1 cellular context compared by ENCODE assay signal in the genomic region with DNA sequence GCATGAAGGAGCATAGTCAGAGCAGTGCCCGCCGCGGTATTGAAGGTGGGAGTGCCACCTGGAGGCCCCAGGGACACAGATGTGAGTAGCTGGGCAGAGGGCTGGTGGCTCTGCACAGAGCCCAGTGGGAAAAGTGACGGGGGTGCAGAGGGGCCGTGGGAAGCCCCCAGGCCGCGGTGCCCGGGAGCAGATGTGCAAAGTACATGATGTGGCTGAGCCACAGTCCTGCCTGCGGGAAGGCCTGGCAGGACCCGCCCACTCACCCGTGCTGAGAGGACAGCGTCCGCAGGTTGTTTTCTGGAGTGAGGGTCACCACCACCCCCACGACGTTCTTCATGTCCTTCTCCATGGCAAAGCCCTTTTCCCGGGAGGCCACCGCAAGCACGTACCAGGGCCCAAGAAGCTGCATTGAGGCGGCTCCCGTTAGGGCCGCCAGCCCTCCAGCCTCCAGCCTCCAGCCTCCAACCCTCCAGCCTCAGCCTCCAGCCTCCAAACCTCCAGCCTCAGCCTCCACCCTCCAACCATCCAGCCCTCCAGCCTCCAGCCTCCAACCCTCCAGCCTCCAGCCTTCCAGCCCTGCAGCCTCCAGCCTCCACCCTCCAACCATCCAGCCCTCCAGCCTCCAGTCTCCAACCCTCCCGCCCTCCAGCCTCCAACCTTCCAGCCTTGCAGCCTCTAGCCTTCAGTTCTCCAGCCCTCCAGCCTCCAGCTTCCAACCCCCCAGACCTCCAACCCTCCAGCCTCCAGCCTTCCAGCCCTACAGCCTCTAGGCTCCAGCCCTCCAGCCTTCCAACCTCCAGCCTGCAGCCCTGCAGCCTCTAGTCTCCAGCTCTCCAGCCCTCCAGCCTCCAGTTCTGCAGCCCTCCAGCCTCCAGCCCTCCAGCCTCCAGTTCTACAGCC.
TF ChIP-seq lines count a peak whose summit lies in the region.

No MANE protein-coding gene starts in this region.

TF ChIP-seq in HepG2, 621 proteins besides CTCF, POLR2A, EP300 and RAD21:
- TF ChIP-seq, protein P1, sequence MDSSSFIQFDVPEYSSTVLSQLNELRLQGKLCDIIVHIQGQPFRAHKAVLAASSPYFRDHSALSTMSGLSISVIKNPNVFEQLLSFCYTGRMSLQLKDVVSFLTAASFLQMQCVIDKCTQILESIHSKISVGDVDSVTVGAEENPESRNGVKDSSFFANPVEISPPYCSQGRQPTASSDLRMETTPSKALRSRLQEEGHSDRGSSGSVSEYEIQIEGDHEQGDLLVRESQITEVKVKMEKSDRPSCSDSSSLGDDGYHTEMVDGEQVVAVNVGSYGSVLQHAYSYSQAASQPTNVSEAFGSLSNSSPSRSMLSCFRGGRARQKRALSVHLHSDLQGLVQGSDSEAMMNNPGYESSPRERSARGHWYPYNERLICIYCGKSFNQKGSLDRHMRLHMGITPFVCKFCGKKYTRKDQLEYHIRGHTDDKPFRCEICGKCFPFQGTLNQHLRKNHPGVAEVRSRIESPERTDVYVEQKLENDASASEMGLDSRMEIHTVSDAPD (CRISPR knock-in tag; IDR thresholded peaks at IDR 0.05): no peak
- no peak for TF ChIP-seq ZNF326 (CRISPR knock-in tag; IDR thresholded peaks at IDR 0.05; ENCODE audit: borderline replicate concordance)
- no peak for TF ChIP-seq MED13 (CRISPR knock-in tag; IDR thresholded peaks at IDR 0.05)
- TF ChIP-seq, protein P2, sequence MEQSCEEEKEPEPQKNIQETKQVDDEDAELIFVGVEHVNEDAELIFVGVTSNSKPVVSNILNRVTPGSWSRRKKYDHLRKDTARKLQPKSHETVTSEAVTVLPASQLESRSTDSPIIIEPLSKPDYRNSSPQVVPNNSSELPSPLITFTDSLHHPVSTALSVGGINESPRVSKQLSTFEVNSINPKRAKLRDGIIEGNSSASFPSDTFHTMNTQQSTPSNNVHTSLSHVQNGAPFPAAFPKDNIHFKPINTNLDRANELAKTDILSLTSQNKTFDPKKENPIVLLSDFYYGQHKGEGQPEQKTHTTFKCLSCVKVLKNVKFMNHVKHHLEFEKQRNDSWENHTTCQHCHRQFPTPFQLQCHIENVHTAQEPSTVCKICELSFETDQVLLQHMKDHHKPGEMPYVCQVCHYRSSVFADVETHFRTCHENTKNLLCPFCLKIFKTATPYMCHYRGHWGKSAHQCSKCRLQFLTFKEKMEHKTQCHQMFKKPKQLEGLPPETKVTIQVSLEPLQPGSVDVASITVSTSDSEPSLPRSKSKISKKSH (CRISPR knock-in tag; IDR thresholded peaks at IDR 0.05; ENCODE audit: borderline replicate concordance): no peak
- TF ChIP-seq JUNB (CRISPR knock-in tag; IDR thresholded peaks at IDR 0.05; ENCODE audit: borderline replicate concordance): no peak
- no peak for TF ChIP-seq ZNF260 (CRISPR knock-in tag; IDR thresholded peaks at IDR 0.05; ENCODE audit: borderline replicate concordance, low read depth)
- TF ChIP-seq, protein P3, sequence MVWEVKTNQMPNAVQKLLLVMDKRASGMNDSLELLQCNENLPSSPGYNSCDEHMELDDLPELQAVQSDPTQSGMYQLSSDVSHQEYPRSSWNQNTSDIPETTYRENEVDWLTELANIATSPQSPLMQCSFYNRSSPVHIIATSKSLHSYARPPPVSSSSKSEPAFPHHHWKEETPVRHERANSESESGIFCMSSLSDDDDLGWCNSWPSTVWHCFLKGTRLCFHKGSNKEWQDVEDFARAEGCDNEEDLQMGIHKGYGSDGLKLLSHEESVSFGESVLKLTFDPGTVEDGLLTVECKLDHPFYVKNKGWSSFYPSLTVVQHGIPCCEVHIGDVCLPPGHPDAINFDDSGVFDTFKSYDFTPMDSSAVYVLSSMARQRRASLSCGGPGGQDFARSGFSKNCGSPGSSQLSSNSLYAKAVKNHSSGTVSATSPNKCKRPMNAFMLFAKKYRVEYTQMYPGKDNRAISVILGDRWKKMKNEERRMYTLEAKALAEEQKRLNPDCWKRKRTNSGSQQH (CRISPR knock-in tag; IDR thresholded peaks at IDR 0.05; ENCODE audit: low read depth): no peak
- TF ChIP-seq, protein P4, sequence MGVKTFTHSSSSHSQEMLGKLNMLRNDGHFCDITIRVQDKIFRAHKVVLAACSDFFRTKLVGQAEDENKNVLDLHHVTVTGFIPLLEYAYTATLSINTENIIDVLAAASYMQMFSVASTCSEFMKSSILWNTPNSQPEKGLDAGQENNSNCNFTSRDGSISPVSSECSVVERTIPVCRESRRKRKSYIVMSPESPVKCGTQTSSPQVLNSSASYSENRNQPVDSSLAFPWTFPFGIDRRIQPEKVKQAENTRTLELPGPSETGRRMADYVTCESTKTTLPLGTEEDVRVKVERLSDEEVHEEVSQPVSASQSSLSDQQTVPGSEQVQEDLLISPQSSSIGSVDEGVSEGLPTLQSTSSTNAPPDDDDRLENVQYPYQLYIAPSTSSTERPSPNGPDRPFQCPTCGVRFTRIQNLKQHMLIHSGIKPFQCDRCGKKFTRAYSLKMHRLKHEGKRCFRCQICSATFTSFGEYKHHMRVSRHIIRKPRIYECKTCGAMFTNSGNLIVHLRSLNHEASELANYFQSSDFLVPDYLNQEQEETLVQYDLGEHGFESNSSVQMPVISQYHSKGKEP (CRISPR knock-in tag; IDR thresholded peaks at IDR 0.05): no peak
- TF ChIP-seq HOXA5 (CRISPR knock-in tag; IDR thresholded peaks at IDR 0.05): no peak
- TF ChIP-seq JDP2 (CRISPR knock-in tag; IDR thresholded peaks at IDR 0.05; ENCODE audit: borderline replicate concordance): no peak
- 0 out of 2 replicates have a peak, but pooled peaks have one; percentile 19 for TF ChIP-seq HNRNPL (IDR thresholded peaks at IDR 0.05; ENCODE audit: low read depth, low read length)
- no peak for TF ChIP-seq MEF2D (CRISPR knock-in tag; IDR thresholded peaks at IDR 0.05)
- TF ChIP-seq, protein P5, sequence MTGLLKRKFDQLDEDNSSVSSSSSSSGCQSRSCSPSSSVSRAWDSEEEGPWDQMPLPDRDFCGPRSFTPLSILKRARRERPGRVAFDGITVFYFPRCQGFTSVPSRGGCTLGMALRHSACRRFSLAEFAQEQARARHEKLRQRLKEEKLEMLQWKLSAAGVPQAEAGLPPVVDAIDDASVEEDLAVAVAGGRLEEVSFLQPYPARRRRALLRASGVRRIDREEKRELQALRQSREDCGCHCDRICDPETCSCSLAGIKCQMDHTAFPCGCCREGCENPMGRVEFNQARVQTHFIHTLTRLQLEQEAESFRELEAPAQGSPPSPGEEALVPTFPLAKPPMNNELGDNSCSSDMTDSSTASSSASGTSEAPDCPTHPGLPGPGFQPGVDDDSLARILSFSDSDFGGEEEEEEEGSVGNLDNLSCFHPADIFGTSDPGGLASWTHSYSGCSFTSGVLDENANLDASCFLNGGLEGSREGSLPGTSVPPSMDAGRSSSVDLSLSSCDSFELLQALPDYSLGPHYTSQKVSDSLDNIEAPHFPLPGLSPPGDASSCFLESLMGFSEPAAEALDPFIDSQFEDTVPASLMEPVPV (CRISPR knock-in tag; IDR thresholded peaks at IDR 0.05): no peak
- TF ChIP-seq HMG20B (CRISPR knock-in tag; conservative IDR thresholded peaks at IDR 0.05): no peak
- TF ChIP-seq CBX5 (CRISPR knock-in tag; IDR thresholded peaks at IDR 0.05; ENCODE audit: borderline replicate concordance): no peak
- TF ChIP-seq, protein P6, sequence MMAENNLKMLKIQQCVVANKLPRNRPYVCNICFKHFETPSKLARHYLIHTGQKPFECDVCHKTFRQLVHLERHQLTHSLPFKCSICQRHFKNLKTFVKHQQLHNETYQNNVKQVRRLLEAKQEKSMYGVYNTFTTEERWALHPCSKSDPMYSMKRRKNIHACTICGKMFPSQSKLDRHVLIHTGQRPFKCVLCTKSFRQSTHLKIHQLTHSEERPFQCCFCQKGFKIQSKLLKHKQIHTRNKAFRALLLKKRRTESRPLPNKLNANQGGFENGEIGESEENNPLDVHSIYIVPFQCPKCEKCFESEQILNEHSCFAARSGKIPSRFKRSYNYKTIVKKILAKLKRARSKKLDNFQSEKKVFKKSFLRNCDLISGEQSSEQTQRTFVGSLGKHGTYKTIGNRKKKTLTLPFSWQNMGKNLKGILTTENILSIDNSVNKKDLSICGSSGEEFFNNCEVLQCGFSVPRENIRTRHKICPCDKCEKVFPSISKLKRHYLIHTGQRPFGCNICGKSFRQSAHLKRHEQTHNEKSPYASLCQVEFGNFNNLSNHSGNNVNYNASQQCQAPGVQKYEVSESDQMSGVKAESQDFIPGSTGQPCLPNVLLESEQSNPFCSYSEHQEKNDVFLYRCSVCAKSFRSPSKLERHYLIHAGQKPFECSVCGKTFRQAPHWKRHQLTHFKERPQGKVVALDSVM (CRISPR knock-in tag; IDR thresholded peaks at IDR 0.05): peak; percentile 91
- 0 out of 2 replicates have a peak, but pooled peaks have one; percentile 22 for TF ChIP-seq PCBP1 (IDR thresholded peaks at IDR 0.05; ENCODE audit: borderline replicate concordance, low read depth, low read length)
- no peak for TF ChIP-seq SIN3A (IDR thresholded peaks at IDR 0.05; ENCODE audit: borderline replicate concordance, low read depth, low read length)
- TF ChIP-seq ZNF563 (CRISPR knock-in tag; IDR thresholded peaks at IDR 0.05): no peak
- no peak for TF ChIP-seq ZSCAN25 (CRISPR knock-in tag; IDR thresholded peaks at IDR 0.05)
- no peak for TF ChIP-seq ZNF883 (CRISPR knock-in tag; IDR thresholded peaks at IDR 0.05; ENCODE audit: not compliant biosample characterization)
